8 cellular contexts compared by ENCODE assay signal in genomic region chr5:1103505-1104326, GRCh38. TPM values are rescaled to one million over a fixed set of nuclear protein-coding genes. Genes with fewer than 3 reads are reported as not detected.
A peak's percentile ranks its signal among the peaks of the same experiment; 100 is the strongest.
DNase-seq lines count a peak whose midpoint lies in the region; ATAC-seq and TF ChIP-seq lines count a peak whose summit lies in the region.

No MANE protein-coding gene starts in this region.

- H2BK12ac ChIP-seq in neuronal stem cell (ENCODE audit: low read length) = no peak overlapping the region

- DNase-seq in CD4-positive, CD25-positive, alpha-beta regulatory T cell = peak in 1 of 3 donors; percentile 32
- peak; percentile 88 to 90 for DNase-seq in SJCRH30
- no peak for DNase-seq in esophagus squamous epithelium (lab: John Stamatoyannopoulos, UW)
- no peak for DNase-seq in neuronal stem cell (ENCODE audit: low spot score)
- DNase-seq in NCI-H345 treated with DMSO at 0.1 percent for 48 hours (lab: John Stamatoyannopoulos, UW; ENCODE audit: unreplicated experiment) = no peak
- DNase-seq in activated CD4-positive, alpha-beta T cell treated with anti-CD3 and anti-CD28 coated beads for 48 hours = no peak
- no peak for DNase-seq in HAP-1 (ENCODE audit: low spot score in 2 of 2)

- TF ChIP-seq CTCF in esophagus squamous epithelium (IDR thresholded peaks at IDR 0.05) = no peak

- peak overlapping the region; percentile 9 to 93 (median 88) for H3K4me3 Mint-ChIP-seq in CD4-positive, CD25-positive, alpha-beta regulatory T cell

- H2BK15ac ChIP-seq in neuronal stem cell (ENCODE audit: low read length) = no peak overlapping the region

- H3K4me1 Mint-ChIP-seq in CD4-positive, CD25-positive, alpha-beta regulatory T cell = peaks cover 0 to 90% (median 20%) of the 10 kb centered on the region in 4 donors

- H2BK120ac ChIP-seq in neuronal stem cell (ENCODE audit: low read depth, low read length) = no peak overlapping the region

- peaks cover 32% of the 10 kb centered on the region for H3K79me1 ChIP-seq in neuronal stem cell (ENCODE audit: low read depth, low read length)

- ATAC-seq in CD4-positive, CD25-positive, alpha-beta regulatory T cell (ENCODE audit: low read depth in 2 of 2) = no peak
- no peak for ATAC-seq in HG03442 (IDR thresholded peaks at IDR 0.05; ENCODE audit: unreplicated experiment)

- H3K9me3 Mint-ChIP-seq in CD4-positive, CD25-positive, alpha-beta regulatory T cell = peaks cover 0 to 2% (median 0%) of the 10 kb centered on the region in 7 donors

- H3K27me3 ChIP-seq in CD4-positive, CD25-positive, alpha-beta regulatory T cell (ENCODE audit: control insufficient read depth, insufficient read depth, low read length) = no peaks in the 10 kb centered on the region
- H3K27me3 ChIP-seq in SJCRH30 = no peaks in the 10 kb centered on the region
- no peaks in the 10 kb centered on the region for H3K27me3 ChIP-seq in esophagus squamous epithelium
- no peaks in the 10 kb centered on the region for H3K27me3 ChIP-seq in neuronal stem cell (ENCODE audit: control insufficient read depth in 3 of 3, insufficient read depth in 3 of 3, low read depth in 1 of 3, low read length in 3 of 3)
- no peaks in the 10 kb centered on the region for H3K27me3 ChIP-seq in HAP-1 (ENCODE audit: low read depth)

- peak overlapping the region; percentile 81 for H3K23ac ChIP-seq in neuronal stem cell (ENCODE audit: low read depth, low read length, poor library complexity)

- H3K4me3 ChIP-seq in CD4-positive, CD25-positive, alpha-beta regulatory T cell (ENCODE audit: low read depth, low read length) = peak overlapping the region; percentile 48
- peak overlapping the region; percentile 57 for H3K4me3 ChIP-seq in SJCRH30
- H3K4me3 ChIP-seq in esophagus squamous epithelium = peak overlapping the region in 2 of 4 donors; percentile 13 to 44
- peak overlapping the region in 1 of 2 donors; percentile 61 for H3K4me3 ChIP-seq in neuronal stem cell (ENCODE audit: low read length in 2 of 2)
- no peak overlapping the region for H3K4me3 ChIP-seq in HAP-1

- no peaks in the 10 kb centered on the region for H3K36me3 ChIP-seq in CD4-positive, CD25-positive, alpha-beta regulatory T cell (ENCODE audit: control insufficient read depth, insufficient read depth, low read length)
- H3K36me3 ChIP-seq in SJCRH30 (no peaks in the 10 kb centered on the region), esophagus squamous epithelium (no peaks in the 10 kb centered on the region), neuronal stem cell (replicated peaks in 1 of 2; ENCODE audit: control insufficient read depth in 2 of 2, insufficient read depth in 2 of 2, low read length in 2 of 2) (peaks cover 2 to 13% of the 10 kb centered on the region in 2 donors), HAP-1 (replicated peaks) (no peaks in the 10 kb centered on the region)

- peaks cover 86% of the 10 kb centered on the region for H3K4me1 ChIP-seq in CD4-positive, CD25-positive, alpha-beta regulatory T cell (ENCODE audit: control insufficient read depth, insufficient read depth, low read length, poor library complexity, severe bottlenecking)
- H3K4me1 ChIP-seq in SJCRH30 = peaks cover 44% of the 10 kb centered on the region
- peaks cover 26 to 97% (median 44%) of the 10 kb centered on the region in 3 donors for H3K4me1 ChIP-seq in esophagus squamous epithelium
- peaks cover 14 to 57% of the 10 kb centered on the region in 2 donors for H3K4me1 ChIP-seq in neuronal stem cell (ENCODE audit: control insufficient read depth in 2 of 2, insufficient read depth in 1 of 2, low read depth in 1 of 2, low read length in 2 of 2)
- H3K4me1 ChIP-seq in HAP-1 = peaks cover 2% of the 10 kb centered on the region; the same call in 1 of the 2 replicates

- H2BK5ac ChIP-seq in neuronal stem cell (ENCODE audit: low read length) = peak overlapping the region; percentile 45

- H3K27me3 Mint-ChIP-seq in CD4-positive, CD25-positive, alpha-beta regulatory T cell = no peaks in the 10 kb centered on the region

- no peak overlapping the region for H3K14ac ChIP-seq in neuronal stem cell (ENCODE audit: low read length)

- intact Hi-C loops in esophagus squamous epithelium (cut with DNase I) = no loop called here

- H4K8ac ChIP-seq in neuronal stem cell (ENCODE audit: low read depth, low read length) = no peak overlapping the region

- in situ Hi-C loops in HAP-1 (cut with MboI; ENCODE audit: low sequenced_read_pairs) = no loop called here

- H3K9ac ChIP-seq in neuronal stem cell (ENCODE audit: low read depth, low read length, poor library complexity) = no peak overlapping the region

- TF ChIP-seq POLR2A in esophagus squamous epithelium (IDR thresholded peaks at IDR 0.05) = no peak

- no peak overlapping the region for H3K4ac ChIP-seq in neuronal stem cell (ENCODE audit: low read length)

- peak overlapping the region in 2 of 3 donors; percentile 91 to 99 for H3K27ac Mint-ChIP-seq in CD4-positive, CD25-positive, alpha-beta regulatory T cell

- 48 to 50% methylated on average over 14 to 16 of the region's 33 CpGs for WGBS in esophagus squamous epithelium, 2 donors
- WGBS in neuronal stem cell (ENCODE audit: extremely low coverage in 2 of 2, insufficient read length in 2 of 2, insufficient replicate concordance in 1 of 2), 2 donors = 100% methylated on average over 3 to 5 of the region's 33 CpGs

- no peak overlapping the region for H3K4me2 ChIP-seq in neuronal stem cell (ENCODE audit: insufficient read depth, low read length, poor library complexity, severe bottlenecking)

- H3K18ac ChIP-seq in neuronal stem cell (ENCODE audit: low read length) = peak overlapping the region; percentile 42

- H2AFZ ChIP-seq in neuronal stem cell (ENCODE audit: low read length) = no peak overlapping the region

- peak overlapping the region; percentile 93 for H3K27ac ChIP-seq in CD4-positive, CD25-positive, alpha-beta regulatory T cell (ENCODE audit: insufficient read depth, low read length, poor library complexity, severe bottlenecking)
- H3K27ac ChIP-seq in SJCRH30 (peak overlapping the region; percentile 75), esophagus squamous epithelium (peak overlapping the region; percentile 31 to 75 (median 69)), neuronal stem cell (replicated peaks; ENCODE audit: low read length) (no peak overlapping the region)

- H4K91ac ChIP-seq in neuronal stem cell (ENCODE audit: low read depth, low read length, poor library complexity) = no peak overlapping the region

- H3K36me3 Mint-ChIP-seq in CD4-positive, CD25-positive, alpha-beta regulatory T cell = peaks cover 6% of the 10 kb centered on the region

- H3K9me3 ChIP-seq in CD4-positive, CD25-positive, alpha-beta regulatory T cell (ENCODE audit: control insufficient read depth in 2 of 2, low read length in 2 of 2) = no peaks in the 10 kb centered on the region
- no peaks in the 10 kb centered on the region for H3K9me3 ChIP-seq in SJCRH30 (replicated peaks)
- no peaks in the 10 kb centered on the region for H3K9me3 ChIP-seq in esophagus squamous epithelium
- no peaks in the 10 kb centered on the region for H3K9me3 ChIP-seq in neuronal stem cell (replicated peaks in 1 of 2; ENCODE audit: control insufficient read depth in 2 of 2, insufficient read depth in 1 of 2, low read depth in 1 of 2, low read length in 2 of 2)
- H3K9me3 ChIP-seq in HAP-1 = no peaks in the 10 kb centered on the region

- H2AK5ac ChIP-seq in neuronal stem cell (ENCODE audit: low read depth, low read length) = peak overlapping the region; percentile 51

RNA-seq across cellular contexts. Expression of gene SLC12A7, which starts 8.1 kb away (rescaled TPM):
- total RNA-seq in CD4-positive, CD25-positive, alpha-beta regulatory T cell = 10.9 TPM
- polyA plus RNA-seq in CD4-positive, CD25-positive, alpha-beta regulatory T cell = 10 to 100 TPM in 1 of 4 donors, 1 to 10 TPM in 3; 2.2 to 16.0 (median 6.8) TPM
- 11.5 and 12.0 TPM in 2 replicates for total RNA-seq in SJCRH30 (2014; rRNA removed; shearing (Covaris generic))
- 10 to 100 TPM in 1 of 4 donors, 1 to 10 TPM in 3; 4.5 to 13.4 (median 6.6) TPM for total RNA-seq in esophagus squamous epithelium
- polyA plus RNA-seq in neuronal stem cell (2013, experiment 1 of 2) = 25.7 TPM
- 25.0 TPM for polyA plus RNA-seq in neuronal stem cell (2013, experiment 2 of 2)

Comparison
In these comparisons a context has a peak if more than half of its experiments do, and no peak if none do; other contexts are left out.
1. DNase-seq: peak in SJCRH30 (2 of 2); none in esophagus squamous epithelium (single experiment), neuronal stem cell (single experiment), NCI-H345 treated with DMSO at 0.1 percent for 48 hours (single experiment), activated CD4-positive, alpha-beta T cell treated with anti-CD3 and anti-CD28 coated beads for 48 hours (single experiment) and HAP-1 (0 of 2).